In genomic region chr1:35556494-35557117, GRCh38 we compare ENCODE assay signal across 8 cellular contexts. TPM values are rescaled to one million over a fixed set of nuclear protein-coding genes. Genes with fewer than 3 reads are reported as not detected.
DNase-seq lines count a peak whose midpoint lies in the region; ATAC-seq and TF ChIP-seq lines count a peak whose summit lies in the region.

No MANE protein-coding gene starts in this region.

- peaks cover 27% of the 10 kb centered on the region for H3K36me3 Mint-ChIP-seq in activated CD4-positive, alpha-beta T cell treated with anti-CD3 and anti-CD28 coated beads, Interleukin-2, amount 10 ng/mL, durations not matched to agents 7 days and 5 days (ENCODE audit: low read depth)

- peak overlapping the region; percentile 97 for H3K4me3 Mint-ChIP-seq in activated CD4-positive, alpha-beta T cell treated with anti-CD3 and anti-CD28 coated beads, Interleukin-2, amount 10 ng/mL, durations not matched to agents 7 days and 5 days

- peak; percentile 27 for DNase-seq in activated CD4-positive, alpha-beta T cell treated with anti-CD3 and anti-CD28 coated beads, Interleukin-2, amount 10 ng/mL, durations not matched to agents 7 days and 5 days
- no peak for DNase-seq in activated CD4-positive, alpha-beta T cell treated with anti-CD3 and anti-CD28 coated beads for 4 hours
- DNase-seq in SJCRH30 (no peak), esophagus squamous epithelium (lab: John Stamatoyannopoulos, UW) (no peak), sigmoid colon (no peak), iPS-NIHi7 (ENCODE audit: extremely low spot score) (no peak), EL (no peak)

- CTCF ChIA-PET in activated CD4-positive, alpha-beta T cell treated with anti-CD3 and anti-CD28 coated beads, Interleukin-2, amount 10 ng/mL, durations not matched to agents 7 days and 5 days (lab: Charles Lee): interaction anchor here (0.6 to 2.4 kb wide), 11 partner anchors 8 to 242 kb away, joined by 3 to 7 read pairs (median 4); no protein-coding TSS in a partner anchor

- TF ChIP-seq POLR2A in esophagus squamous epithelium (IDR thresholded peaks at IDR 0.05): no peak
- no peak for TF ChIP-seq POLR2A in sigmoid colon (IDR thresholded peaks at IDR 0.05)

- H3K27ac Mint-ChIP-seq in activated CD4-positive, alpha-beta T cell treated with anti-CD3 and anti-CD28 coated beads, Interleukin-2, amount 10 ng/mL, durations not matched to agents 7 days and 5 days: peak overlapping the region; percentile 86

- H3K4me1 ChIP-seq in SJCRH30: peaks cover 15% of the 10 kb centered on the region
- H3K4me1 ChIP-seq in esophagus squamous epithelium: peaks cover 29 to 81% (median 41%) of the 10 kb centered on the region in 3 donors
- H3K4me1 ChIP-seq in sigmoid colon: peaks cover 0 to 68% (median 61%) of the 10 kb centered on the region in 4 donors

- H3K27me3 Mint-ChIP-seq in activated CD4-positive, alpha-beta T cell treated with anti-CD3 and anti-CD28 coated beads, Interleukin-2, amount 10 ng/mL, durations not matched to agents 7 days and 5 days: no peaks in the 10 kb centered on the region

- no peaks in the 10 kb centered on the region for H3K9me3 Mint-ChIP-seq in activated CD4-positive, alpha-beta T cell treated with anti-CD3 and anti-CD28 coated beads, Interleukin-2, amount 10 ng/mL, durations not matched to agents 7 days and 5 days

- intact Hi-C loops in esophagus squamous epithelium (cut with DNase I): no loop called here
- intact Hi-C loops in sigmoid colon (cut with DNase I): no loop called here

- no peak for ATAC-seq in GM19324 (IDR thresholded peaks at IDR 0.05; ENCODE audit: low FRiP score, unreplicated experiment)

- H3K27ac ChIP-seq in SJCRH30 (peak overlapping the region; percentile 91), esophagus squamous epithelium (peak overlapping the region; percentile 94 to 99 (median 96)), sigmoid colon (peak overlapping the region; percentile 89 to 99 (median 96))

- no peak for TF ChIP-seq EP300 in sigmoid colon (IDR thresholded peaks at IDR 0.05)

- peaks cover 45% of the 10 kb centered on the region for H3K4me1 Mint-ChIP-seq in activated CD4-positive, alpha-beta T cell treated with anti-CD3 and anti-CD28 coated beads, Interleukin-2, amount 10 ng/mL, durations not matched to agents 7 days and 5 days

- H3K27me3 ChIP-seq in SJCRH30 (no peaks in the 10 kb centered on the region), esophagus squamous epithelium (no peaks in the 10 kb centered on the region), sigmoid colon (no peaks in the 10 kb centered on the region)

- POLR2A ChIA-PET in activated CD4-positive, alpha-beta T cell treated with anti-CD3 and anti-CD28 coated beads, Interleukin-2, amount 10 ng/mL, durations not matched to agents 7 days and 5 days (lab: Charles Lee): no interaction called here

- WGBS in esophagus squamous epithelium, 2 donors: 2 to 4% methylated on average over 3 to 5 of the region's 17 CpGs
- WGBS in sigmoid colon, 2 donors: 1 to 4% methylated on average over 17 of the region's 17 CpGs

- peaks cover 4% of the 10 kb centered on the region for H3K36me3 ChIP-seq in SJCRH30
- peaks cover 0 to 26% (median 10%) of the 10 kb centered on the region in 3 donors for H3K36me3 ChIP-seq in esophagus squamous epithelium
- H3K36me3 ChIP-seq in sigmoid colon: peaks cover 0 to 27% (median 9%) of the 10 kb centered on the region in 4 donors

- H3K4me3 ChIP-seq in SJCRH30: peak overlapping the region; percentile 89
- H3K4me3 ChIP-seq in esophagus squamous epithelium: peak overlapping the region; percentile 76 to 94 (median 85)
- peak overlapping the region; percentile 67 to 91 (median 81) for H3K4me3 ChIP-seq in sigmoid colon

- TF ChIP-seq CTCF in esophagus squamous epithelium (IDR thresholded peaks at IDR 0.05) (no peak), sigmoid colon (IDR thresholded peaks at IDR 0.05) (no peak)

- H3K9me3 ChIP-seq in SJCRH30 (replicated peaks) (no peaks in the 10 kb centered on the region), esophagus squamous epithelium (no peaks in the 10 kb centered on the region), sigmoid colon (no peaks in the 10 kb centered on the region)

RNA-seq across cellular contexts. Expression of gene KIAA0319L, which starts 0.6 kb away (rescaled TPM):
- 10 to 100 TPM; 37.6 to 46.3 TPM for total RNA-seq in activated CD4-positive, alpha-beta T cell treated with anti-CD3 and anti-CD28 coated beads, Interleukin-2, amount 10 ng/mL, durations not matched to agents 7 days and 5 days
- total RNA-seq in SJCRH30 (2014; rRNA removed; shearing (Covaris generic)): 25.4 and 29.9 TPM in 2 replicates
- total RNA-seq in esophagus squamous epithelium (10 to 100 TPM; 24.8 to 53.4 (median 28.4) TPM), sigmoid colon (10 to 100 TPM; 24.8 to 50.4 (median 34.8) TPM)
- polyA plus RNA-seq in sigmoid colon: 10 to 100 TPM in 2 of 3 donors, 1 to 10 TPM in 1; 8.3 to 36.9 (median 10.2) TPM

RNA-seq across cellular contexts. Expression of gene NCDN, which starts 1.0 kb away (rescaled TPM):
- 10 to 100 TPM; 19.4 to 21.4 TPM for total RNA-seq in activated CD4-positive, alpha-beta T cell treated with anti-CD3 and anti-CD28 coated beads, Interleukin-2, amount 10 ng/mL, durations not matched to agents 7 days and 5 days
- total RNA-seq in SJCRH30 (2014; rRNA removed; shearing (Covaris generic)): 21.2 and 21.7 TPM in 2 replicates
- total RNA-seq in esophagus squamous epithelium (10 to 100 TPM; 10.1 to 13.7 (median 12.1) TPM), sigmoid colon (10 to 100 TPM; 11.7 to 26.3 (median 14.3) TPM)
- polyA plus RNA-seq in sigmoid colon: 10 to 100 TPM in 1 of 3 donors, 1 to 10 TPM in 2; 3.6 to 14.3 (median 4.2) TPM

RNA-seq across cellular contexts. Expression of gene TFAP2E, which starts 16.5 kb away (rescaled TPM):
- under 1 TPM; 0.42 to 0.65 TPM for total RNA-seq in activated CD4-positive, alpha-beta T cell treated with anti-CD3 and anti-CD28 coated beads, Interleukin-2, amount 10 ng/mL, durations not matched to agents 7 days and 5 days
- 9.8 and 10.9 TPM in 2 replicates for total RNA-seq in SJCRH30 (2014; rRNA removed; shearing (Covaris generic))
- total RNA-seq in esophagus squamous epithelium: 1 to 10 TPM in 1 of 4 donors, under 1 TPM in 2, not detected in 1; 0.26 to 1.1 (median 0.38) TPM
- 1 to 10 TPM in 1 of 4 donors, under 1 TPM in 3; 0.27 to 1.2 (median 0.46) TPM for total RNA-seq in sigmoid colon
- 1 to 10 TPM in 1 of 3 donors, not detected in 2; 1.2 TPM for polyA plus RNA-seq in sigmoid colon
